9 cellular contexts compared by ENCODE assay signal in the genomic region with DNA sequence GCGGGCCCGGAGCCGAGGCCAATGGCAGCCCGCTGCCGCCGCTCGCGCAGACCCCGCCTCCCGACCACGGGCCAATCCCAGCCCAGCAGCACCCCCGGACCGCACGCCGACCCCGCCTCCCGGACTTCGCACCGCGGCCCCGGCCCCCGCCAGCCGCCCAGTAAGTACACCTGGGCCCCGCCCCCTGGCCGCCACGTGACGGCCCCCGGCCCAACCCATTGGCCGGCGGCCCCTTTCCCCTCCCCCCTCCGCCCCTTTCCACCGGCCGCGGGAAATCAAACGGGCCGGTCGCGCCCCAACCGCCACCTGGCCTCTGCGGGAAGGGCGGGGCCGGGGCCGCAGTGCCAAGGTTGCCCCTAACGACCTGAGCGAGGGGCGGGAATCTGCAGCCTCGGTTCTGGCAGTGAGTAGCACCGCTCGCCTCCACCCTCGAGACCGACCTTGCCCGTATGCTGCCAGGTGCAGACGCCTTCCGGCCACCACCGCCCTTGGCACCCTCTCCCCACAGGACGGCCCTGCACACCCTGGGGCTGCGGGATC. TPM values are rescaled to one million over a fixed set of nuclear protein-coding genes. Genes with fewer than 3 reads are reported as not detected.
A peak's percentile ranks its signal among the peaks of the same experiment; 100 is the strongest.
DNase-seq lines count a peak whose midpoint lies in the region; ATAC-seq and TF ChIP-seq lines count a peak whose summit lies in the region.
"Had no signal": no experiment of that assay in that cellular context is flagged by ENCODE, and none has a peak within 500 bp of the region (broad histone marks: within the 10 kb centered on the region; RNA-seq: fewer than 3 reads in every experiment).

YBX2 (minus strand) TSS at position 26 of the 540 bp plus-strand sequence. CDS start 139 bp downstream, outside the sequence.

- peak within 1 kb of the TSS in 2 of 3 donors; percentile 69 to 93 for H3K27ac Mint-ChIP-seq in IgD-negative memory B cell

- peaks cover 8% of the 10 kb centered on the region for H3F3A ChIP-seq in smooth muscle cell (ENCODE audit: low read depth)

- H3K27me3 Mint-ChIP-seq in IgD-negative memory B cell, result peaks cover 19% of the 10 kb centered on the region

- no peak within 1 kb of the TSS for H2AFZ ChIP-seq in smooth muscle cell (ENCODE audit: low read depth)

- DNase-seq in DMS153 (lab: John Stamatoyannopoulos, UW) (peak; percentile 81), SK-MEL-5 (ENCODE audit: low read depth, low spot score) (peak; percentile 32), right cardiac atrium (peak; percentile 65 to 90 (median 83)), smooth muscle cell (lab: John Stamatoyannopoulos, UW; ENCODE audit: unreplicated experiment) (no peak)
- DNase-seq in activated naive CD4-positive, alpha-beta T cell treated with anti-CD3 and anti-CD28 coated beads, Interleukin-2, amount 50 U/mL, for 16 hours, result peak; percentile 77

- H3K27me3 ChIP-seq in right cardiac atrium (ENCODE audit: control insufficient read depth, insufficient read depth) (no peaks in the 10 kb centered on the region), smooth muscle cell (ENCODE audit: low read depth) (peaks cover 50% of the 10 kb centered on the region)

- H3K9me3 ChIP-seq in right cardiac atrium (ENCODE audit: control insufficient read depth, low read length) (no peaks in the 10 kb centered on the region), smooth muscle cell (replicated peaks; ENCODE audit: low read depth) (no peaks in the 10 kb centered on the region)

- peaks cover 12% of the 10 kb centered on the region for H3K4me1 ChIP-seq in right cardiac atrium (ENCODE audit: control insufficient read depth, insufficient read depth, low read length)
- H3K4me1 ChIP-seq in smooth muscle cell (ENCODE audit: low read depth), result no peaks in the 10 kb centered on the region

- no peak within 1 kb of the TSS for H3K9ac ChIP-seq in smooth muscle cell (ENCODE audit: low read depth)

- H3K4me3 Mint-ChIP-seq in IgD-negative memory B cell, result peak within 1 kb of the TSS; percentile 55 to 95 (median 82)

- H3K79me2 ChIP-seq in smooth muscle cell (ENCODE audit: low read depth), result no peaks in the 10 kb centered on the region

- H3K4me1 Mint-ChIP-seq in IgD-negative memory B cell, result peaks cover 10 to 13% (median 13%) of the 10 kb centered on the region in 3 donors

- intact Hi-C loops in right cardiac atrium (cut with DNase I), result loop anchor here in 1 of 4 donors (10.0 kb wide), 1 partner anchor 50 kb away; no protein-coding TSS in a partner anchor

- H3K9me3 Mint-ChIP-seq in IgD-negative memory B cell, result no peaks in the 10 kb centered on the region

- ATAC-seq in right cardiac atrium, result peak; percentile 39 to 49
- no peak for ATAC-seq in HG03571 (IDR thresholded peaks at IDR 0.05; ENCODE audit: unreplicated experiment)
- no peak for ATAC-seq in GM21367 (IDR thresholded peaks at IDR 0.05; ENCODE audit: unreplicated experiment)

- in situ Hi-C loops in SK-MEL-5 (cut with HindIII; ENCODE audit: low pct_unique_long_range_greater_than_20kb, low sequenced_read_pairs), result no loop called here

- H3K4me3 ChIP-seq in right cardiac atrium (ENCODE audit: low read length) (peak within 1 kb of the TSS; percentile 34), smooth muscle cell (peak within 1 kb of the TSS; percentile 35)

- no peaks in the 10 kb centered on the region for H3K36me3 ChIP-seq in smooth muscle cell (ENCODE audit: low read depth)

- no peak for TF ChIP-seq CTCF in smooth muscle cell (IDR thresholded peaks at IDR 0.05; ENCODE audit: borderline replicate concordance, insufficient read depth, poor library complexity, severe bottlenecking)

- 3% methylated on average over 57 of the region's 57 CpGs for WGBS in right cardiac atrium
- 5% methylated on average over 15 of the region's 57 CpGs for WGBS in smooth muscle cell (ENCODE audit: low lambda C conversion rate)

- H3K4me2 ChIP-seq in smooth muscle cell, result peak within 1 kb of the TSS; percentile 85

- H4K20me1 ChIP-seq in smooth muscle cell (ENCODE audit: low read depth), result no peaks in the 10 kb centered on the region

- no peak within 1 kb of the TSS for H3K27ac ChIP-seq in right cardiac atrium (ENCODE audit: low read length)
- no peak within 1 kb of the TSS for H3K27ac ChIP-seq in smooth muscle cell (ENCODE audit: low read depth)

- H3K36me3 Mint-ChIP-seq in IgD-negative memory B cell, result no peaks in the 10 kb centered on the region

RNA-seq across cellular contexts. Expression of gene YBX2, which starts in this region (rescaled TPM):
- polyA plus RNA-seq in IgD-negative memory B cell (not detected), right cardiac atrium (5.3 TPM), smooth muscle cell (0.58 and 1.1 TPM in 2 replicates)
- 0.08 and 0.59 TPM in 2 replicates for total RNA-seq in SK-MEL-5 (2014; rRNA removed; shearing (Covaris generic))
- polyA plus RNA-seq in SK-MEL-5 (2015; cell fraction: cytosol; rRNA removed), result 1.7 and 2.7 TPM in 2 replicates
- 2.1 and 5.2 TPM in 2 replicates for polyA plus RNA-seq in SK-MEL-5 (2015; cell fraction: nucleus; rRNA removed)
- total RNA-seq in right cardiac atrium (1 to 10 TPM; 1.4 to 3.1 (median 1.8) TPM), smooth muscle cell (0.09 and 1.3 TPM in 2 replicates)
- total RNA-seq: LHCN-M2 had no signal

Comparison
In these comparisons a context has a peak if more than half of its experiments do, and no peak if none do; other contexts are left out.
1. ATAC-seq: peak in right cardiac atrium (2 of 2); none in HG03571 (single experiment) and GM21367 (single experiment).